ENCODE assay signal across 8 cellular contexts in the genomic region with DNA sequence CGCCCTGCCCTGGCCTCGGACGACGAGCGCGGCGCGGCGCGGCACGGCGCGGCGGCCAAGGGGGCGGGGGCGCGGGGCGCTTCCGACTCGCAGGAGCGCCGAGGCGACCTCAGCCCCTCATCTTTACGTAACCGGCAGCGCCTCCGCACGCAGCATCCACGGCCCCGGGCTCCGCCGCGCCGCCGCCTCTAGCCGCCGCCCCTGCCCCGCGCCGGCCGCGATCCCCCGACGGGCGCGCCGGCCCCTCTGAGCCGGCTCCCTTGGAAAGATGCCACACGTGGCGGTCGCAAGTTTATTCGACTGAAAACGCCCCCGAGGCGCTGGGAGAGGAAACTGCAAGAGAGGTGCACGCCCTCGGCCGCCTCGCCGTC. TPM values are rescaled to one million over a fixed set of nuclear protein-coding genes. Genes with fewer than 3 reads are reported as not detected.
DNase-seq lines count a peak whose midpoint lies in the region; ATAC-seq, FAIRE-seq and TF ChIP-seq lines count a peak whose summit lies in the region.

No MANE protein-coding gene starts in this region.

- peak overlapping the region; percentile 98 to 100 (median 100) for H3K27ac ChIP-seq in heart left ventricle

- no peaks in the 10 kb centered on the region for H3K36me3 ChIP-seq in heart left ventricle

- peak; percentile 33 for DNase-seq in NOMO-1 treated with DMSO at 0.1 percent for 48 hours (lab: John Stamatoyannopoulos, UW; ENCODE audit: unreplicated experiment)
- DNase-seq in NOMO-1 treated with dmso at 0.1 percent for 144 hours (lab: John Stamatoyannopoulos, UW; ENCODE audit: unreplicated experiment) = no peak
- no peak for DNase-seq in Jurkat, Clone E6-1 (ENCODE audit: low read depth, low spot score)
- DNase-seq in activated naive CD4-positive, alpha-beta T cell treated with anti-CD3 and anti-CD28 coated beads, Interleukin-2, amount 10 ng/mL, durations not matched to agents 7 days and 5 days = no peak
- peak in 3 of 5 donors; percentile 86 to 89 (median 87) for DNase-seq in heart left ventricle
- no peak for DNase-seq in retinal pigment epithelial cell (ENCODE audit: low read depth)
- DNase-seq in HTR-8/SVneo (ENCODE audit: insufficient read length, low spot score) = no peak

- FAIRE-seq in HTR-8/SVneo (lab: Jason Lieb, UNC) = no peak

- no peaks in the 10 kb centered on the region for H3K9me3 Mint-ChIP-seq in activated naive CD4-positive, alpha-beta T cell treated with anti-CD3 and anti-CD28 coated beads, Interleukin-2, amount 10 ng/mL, durations not matched to agents 7 days and 5 days

- H3K4me1 ChIP-seq in heart left ventricle = peaks cover 10 to 66% (median 57%) of the 10 kb centered on the region in 12 donors

- CTCF ChIA-PET in activated naive CD4-positive, alpha-beta T cell treated with anti-CD3 and anti-CD28 coated beads, Interleukin-2, amount 10 ng/mL, durations not matched to agents 7 days and 5 days (lab: Charles Lee) = no interaction called here

- H3K36me3 Mint-ChIP-seq in activated naive CD4-positive, alpha-beta T cell treated with anti-CD3 and anti-CD28 coated beads, Interleukin-2, amount 10 ng/mL, durations not matched to agents 7 days and 5 days = peaks cover 11% of the 10 kb centered on the region

- peaks cover 5% of the 10 kb centered on the region for H3K27me3 Mint-ChIP-seq in activated naive CD4-positive, alpha-beta T cell treated with anti-CD3 and anti-CD28 coated beads, Interleukin-2, amount 10 ng/mL, durations not matched to agents 7 days and 5 days

- peak overlapping the region; percentile 49; the same call in 1 of the 2 replicates for H3K4me3 ChIP-seq in Jurkat, Clone E6-1 (ENCODE audit: low read length)
- H3K4me3 ChIP-seq in heart left ventricle (peak overlapping the region; percentile 76 to 99 (median 90)), retinal pigment epithelial cell (ENCODE audit: low read length) (peak overlapping the region; percentile 99)

- no peaks in the 10 kb centered on the region for H3K27me3 ChIP-seq in heart left ventricle

- H3K4me1 Mint-ChIP-seq in activated naive CD4-positive, alpha-beta T cell treated with anti-CD3 and anti-CD28 coated beads, Interleukin-2, amount 10 ng/mL, durations not matched to agents 7 days and 5 days = peaks cover 50% of the 10 kb centered on the region

- intact Hi-C loops in heart left ventricle (cut with DNase I) = loop anchor here in 7 of 10 donors (5.0 to 10.0 kb wide), 5 partner anchors 61 to 1951 kb away; partner anchors contain the start of gene ZFAND5 (in 2 of the 7)

- H3K9me3 ChIP-seq in heart left ventricle = no peaks in the 10 kb centered on the region

- peak overlapping the region; percentile 100 for H3K27ac Mint-ChIP-seq in activated naive CD4-positive, alpha-beta T cell treated with anti-CD3 and anti-CD28 coated beads, Interleukin-2, amount 10 ng/mL, durations not matched to agents 7 days and 5 days

- TF ChIP-seq POLR2A in heart left ventricle (IDR thresholded peaks at IDR 0.05) = no peak

- peak overlapping the region; percentile 97 for H3K4me3 Mint-ChIP-seq in activated naive CD4-positive, alpha-beta T cell treated with anti-CD3 and anti-CD28 coated beads, Interleukin-2, amount 10 ng/mL, durations not matched to agents 7 days and 5 days

- 0 to 1% (median 1%) methylated on average over 18 to 60 of the region's 60 CpGs for WGBS in heart left ventricle, 4 donors

- TF ChIP-seq CTCF in heart left ventricle (IDR thresholded peaks at IDR 0.05) = no peak
- TF ChIP-seq CTCF in retinal pigment epithelial cell (conservative IDR thresholded peaks at IDR 0.05; ENCODE audit: low read depth, low read length) = no peak

- ATAC-seq in GM21737 (IDR thresholded peaks at IDR 0.05; ENCODE audit: unreplicated experiment) (peak; percentile 15), heart left ventricle (peak in 3 of 4 donors; percentile 1 to 15 (median 10))

RNA-seq across cellular contexts. Expression of gene KLF9, which starts 1.0 kb away (rescaled TPM):
- 0.55 TPM for polyA plus RNA-seq in Jurkat, Clone E6-1 (2012; ENCODE audit: insufficient read depth, insufficient read length)
- 10 to 100 TPM; 28.7 to 74.8 (median 46.0) TPM for total RNA-seq in heart left ventricle
- polyA plus RNA-seq in heart left ventricle = 10 to 100 TPM; 25.8 to 53.6 TPM

Comparison
In these comparisons a context has a peak if more than half of its experiments do, and no peak if none do; other contexts are left out.
1. DNase-seq: peak in NOMO-1 treated with DMSO at 0.1 percent for 48 hours (single experiment) and heart left ventricle (3 of 5); none in NOMO-1 treated with dmso at 0.1 percent for 144 hours (single experiment), Jurkat, Clone E6-1 (single experiment), activated naive CD4-positive, alpha-beta T cell treated with anti-CD3 and anti-CD28 coated beads, Interleukin-2, amount 10 ng/mL, durations not matched to agents 7 days and 5 days (single experiment), retinal pigment epithelial cell (single experiment) and HTR-8/SVneo (single experiment).
2. H3K4me3 ChIP-seq: peak in every context shown above with its lines; median percentile 99 in retinal pigment epithelial cell; 90 in heart left ventricle; 49 in Jurkat, Clone E6-1.